Comparison of ENCODE assay signal across 17 cellular contexts in genomic region chr12:42039146-42039545, GRCh38.
A peak's percentile ranks its signal among the peaks of the same experiment; 100 is the strongest.
DNase-seq lines count a peak whose midpoint lies in the region; ATAC-seq and TF ChIP-seq lines count a peak whose summit lies in the region.
"Had no signal": no experiment of that assay in that cellular context is flagged by ENCODE, and none has a peak within 500 bp of the region (broad histone marks: within the 10 kb centered on the region; RNA-seq: fewer than 3 reads in every experiment).

No MANE protein-coding gene starts in this region.

- H3K79me2 ChIP-seq in SK-N-SH (ENCODE audit: insufficient read depth) = no peaks in the 10 kb centered on the region
- H3K79me2 ChIP-seq in fibroblast of lung (ENCODE audit: control insufficient read depth, insufficient read depth, low read length) = no peaks in the 10 kb centered on the region

- H3K36me3 ChIP-seq in SK-N-SH (replicated peaks in 1 of 2; ENCODE audit: control insufficient read depth in 1 of 2, insufficient read depth in 2 of 2, low read length in 1 of 2) (no peaks in the 10 kb centered on the region), fibroblast of lung (ENCODE audit: control insufficient read depth, insufficient read depth, low read length) (no peaks in the 10 kb centered on the region)
- H3K36me3 ChIP-seq: right atrium auricular region had no signal

- no peak for TF ChIP-seq EP300 in SK-N-SH (IDR thresholded peaks at IDR 0.05; ENCODE audit: borderline replicate concordance in 1 of 2, low read depth in 1 of 2, low read length in 1 of 2)

- no peaks in the 10 kb centered on the region for H3K9me2 ChIP-seq in SK-N-SH

- ATAC-seq in SK-N-SH treated with all-trans-retinoic acid at 6 μM for 48 hours (peak; percentile 44; the same call in 1 of the 3 replicates), GM18909 (IDR thresholded peaks at IDR 0.05; ENCODE audit: poor library complexity, unreplicated experiment) (no peak)
- ATAC-seq: T-helper 17 cell had no signal

- no peak for TF ChIP-seq RAD21 in SK-N-SH (IDR thresholded peaks at IDR 0.05; ENCODE audit: low read length)

- no peak overlapping the region for H2AFZ ChIP-seq in SK-N-SH (ENCODE audit: low read depth)
- no peak overlapping the region for H2AFZ ChIP-seq in fibroblast of lung (ENCODE audit: low read length)

- H3K27me3 ChIP-seq in SK-N-SH (ENCODE audit: insufficient read depth) (no peaks in the 10 kb centered on the region), fibroblast of lung (ENCODE audit: control insufficient read depth, insufficient read depth, low read length) (no peaks in the 10 kb centered on the region)
- H3K27me3 ChIP-seq: right atrium auricular region had no signal

- H3K9ac ChIP-seq in SK-N-SH = no peak overlapping the region
- H3K9ac ChIP-seq in fibroblast of lung (ENCODE audit: insufficient read depth, low read length) = no peak overlapping the region

- TF ChIP-seq CTCF in SK-N-SH (IDR thresholded peaks at IDR 0.05) (no peak), fibroblast of lung (conservative IDR thresholded peaks at IDR 0.05 in 1 of 2, IDR thresholded peaks at IDR 0.05 in 1 of 2; ENCODE audit: low read depth in 1 of 2, low read length in 2 of 2) (no peak), chondrocyte (IDR thresholded peaks at IDR 0.05) (no peak)

- 50% methylated on average over 5 of the region's 5 CpGs for WGBS in SK-N-SH (ENCODE audit: low lambda C conversion rate)

- no peak overlapping the region for H3K27ac Mint-ChIP-seq in chondrocyte (ENCODE audit: unreplicated experiment)
- H3K27ac Mint-ChIP-seq: activated naive CD4-positive, alpha-beta T cell treated with anti-CD3 and anti-CD28 coated beads, Interleukin-2, amount 50 U/mL, for 24 hours; T-helper 17 cell had no signal

- no peaks in the 10 kb centered on the region for H3F3A ChIP-seq in SK-N-SH (replicated peaks; ENCODE audit: insufficient read depth)

- H3K9me3 ChIP-seq in SK-N-SH (no peaks in the 10 kb centered on the region), fibroblast of lung (ENCODE audit: control insufficient read depth, insufficient read depth, low read depth, low read length) (no peaks in the 10 kb centered on the region)
- H3K9me3 ChIP-seq: right atrium auricular region had no signal

- H3K9me3 Mint-ChIP-seq in chondrocyte (ENCODE audit: low read depth) = peaks cover 13% of the 10 kb centered on the region
- H3K9me3 Mint-ChIP-seq: activated naive CD4-positive, alpha-beta T cell treated with anti-CD3 and anti-CD28 coated beads, Interleukin-2, amount 50 U/mL, for 24 hours had no signal

- H3K4me3 Mint-ChIP-seq in chondrocyte (ENCODE audit: unreplicated experiment) = no peak overlapping the region
- H3K4me3 Mint-ChIP-seq: activated naive CD4-positive, alpha-beta T cell treated with anti-CD3 and anti-CD28 coated beads, Interleukin-2, amount 50 U/mL, for 24 hours; T-helper 17 cell had no signal

- H3K4me3 ChIP-seq in SK-N-SH (ENCODE audit: low read depth in 2 of 2, low read length in 1 of 2) = no peak overlapping the region
- H3K4me3 ChIP-seq in fibroblast of lung (replicated peaks in 1 of 4; ENCODE audit: control extremely low read depth in 1 of 4, insufficient read depth in 1 of 4, low read depth in 3 of 4, low read length in 4 of 4) = no peak overlapping the region
- H3K4me3 ChIP-seq: right atrium auricular region had no signal

- DNase-seq in SK-N-SH (no peak), RPMI7951 (ENCODE audit: low read depth) (peak; percentile 72), fibroblast of lung (ENCODE audit: low read depth in 2 of 2) (peak; percentile 31 to 94), NCI-H774 (lab: John Stamatoyannopoulos, UW) (no peak), chondrocyte (ENCODE audit: low spot score) (no peak), NCI-H82 (lab: John Stamatoyannopoulos, UW) (no peak)
- DNase-seq: 8988T, DMS53, NCI-H1417, NCI-H526 treated with DMSO at 0.1 percent for 48 hours, substantia nigra, T-helper 17 cell had no signal

- no peaks in the 10 kb centered on the region for H4K20me1 ChIP-seq in SK-N-SH (ENCODE audit: insufficient read depth)
- no peaks in the 10 kb centered on the region for H4K20me1 ChIP-seq in fibroblast of lung (ENCODE audit: control insufficient read depth, extremely low read depth, insufficient read depth, low read length)

- no peak overlapping the region for H3K27ac ChIP-seq in SK-N-SH (ENCODE audit: low read depth in 2 of 2, low read length in 1 of 2)
- H3K27ac ChIP-seq in fibroblast of lung (ENCODE audit: insufficient read depth, low read length) = no peak overlapping the region
- H3K27ac ChIP-seq: HL-60, right atrium auricular region had no signal

- no peaks in the 10 kb centered on the region for H3K4me1 ChIP-seq in SK-N-SH (ENCODE audit: control insufficient read depth in 1 of 2, insufficient read depth in 2 of 2, low read depth in 1 of 2, low read length in 1 of 2)
- no peaks in the 10 kb centered on the region for H3K4me1 ChIP-seq in fibroblast of lung (ENCODE audit: control insufficient read depth, extremely low read depth, insufficient read depth, low read length)
- H3K4me1 ChIP-seq: right atrium auricular region had no signal

- peaks cover 7% of the 10 kb centered on the region for H3K36me3 Mint-ChIP-seq in chondrocyte (ENCODE audit: low read depth)
- H3K36me3 Mint-ChIP-seq: activated naive CD4-positive, alpha-beta T cell treated with anti-CD3 and anti-CD28 coated beads, Interleukin-2, amount 50 U/mL, for 24 hours had no signal

- no peaks in the 10 kb centered on the region for H3K4me1 Mint-ChIP-seq in chondrocyte (ENCODE audit: low read depth)
- H3K4me1 Mint-ChIP-seq: activated naive CD4-positive, alpha-beta T cell treated with anti-CD3 and anti-CD28 coated beads, Interleukin-2, amount 50 U/mL, for 24 hours; T-helper 17 cell had no signal

- no peak overlapping the region for H3K4me2 ChIP-seq in SK-N-SH
- H3K4me2 ChIP-seq in fibroblast of lung (ENCODE audit: extremely low read depth, insufficient read depth, low read length) = no peak overlapping the region

- POLR2A ChIA-PET in SK-N-SH (lab: Yijun Ruan, JAX) = no interaction called here

- CTCF ChIA-PET in SK-N-SH (lab: Yijun Ruan, JAX) = no interaction called here

- no peaks in the 10 kb centered on the region for H3K27me3 Mint-ChIP-seq in chondrocyte (ENCODE audit: low read depth)

TF ChIP-seq in SK-N-SH treated with all-trans-retinoic acid at 6 μM for 48 hours, 23 proteins besides CTCF, POLR2A, EP300 and RAD21 (continues in another document):
- TF ChIP-seq CSRNP3 (CRISPR knock-in tag; IDR thresholded peaks at IDR 0.05) (no peak), TCF4 (CRISPR knock-in tag; IDR thresholded peaks at IDR 0.05; ENCODE audit: borderline replicate concordance) (no peak), SNAI2 (CRISPR knock-in tag; IDR thresholded peaks at IDR 0.05) (no peak)

TF ChIP-seq in SK-N-SH, 30 proteins besides CTCF, POLR2A, EP300 and RAD21:
- TF ChIP-seq ELF1 (IDR thresholded peaks at IDR 0.05) = no peak
- no peak for TF ChIP-seq YY1 (IDR thresholded peaks at IDR 0.05; ENCODE audit: low read depth)
- no peak for TF ChIP-seq CHD2 (IDR thresholded peaks at IDR 0.05; ENCODE audit: low read length, partially characterized antibody)
- TF ChIP-seq POLR2AphosphoS5 (IDR thresholded peaks at IDR 0.05; ENCODE audit: low read depth, low read length) = no peak
- TF ChIP-seq USF2 (IDR thresholded peaks at IDR 0.05; ENCODE audit: borderline replicate concordance, low read depth, low read length) = no peak
- no peak for TF ChIP-seq MAX (IDR thresholded peaks at IDR 0.05; ENCODE audit: low read depth)
- TF ChIP-seq FOXJ3 (CRISPR knock-in tag; IDR thresholded peaks at IDR 0.05) = no peak
- no peak for TF ChIP-seq RCOR1 (IDR thresholded peaks at IDR 0.05; ENCODE audit: low read length)
- no peak for TF ChIP-seq TCF12 (IDR thresholded peaks at IDR 0.05)
- TF ChIP-seq TAF1 (IDR thresholded peaks at IDR 0.05; ENCODE audit: borderline replicate concordance, low read depth, low read length) = no peak
- no peak for TF ChIP-seq TEAD4 (IDR thresholded peaks at IDR 0.05; ENCODE audit: borderline replicate concordance, insufficient read depth)

Comparison
In these comparisons a context has a peak if more than half of its experiments do, and no peak if none do; other contexts are left out.
1. DNase-seq: peak in RPMI7951 (single experiment) and fibroblast of lung (2 of 2); none in SK-N-SH (single experiment), NCI-H774 (single experiment), chondrocyte (single experiment) and NCI-H82 (single experiment).